Comparison of ENCODE assay signal across 19 cellular contexts in the genomic region with DNA sequence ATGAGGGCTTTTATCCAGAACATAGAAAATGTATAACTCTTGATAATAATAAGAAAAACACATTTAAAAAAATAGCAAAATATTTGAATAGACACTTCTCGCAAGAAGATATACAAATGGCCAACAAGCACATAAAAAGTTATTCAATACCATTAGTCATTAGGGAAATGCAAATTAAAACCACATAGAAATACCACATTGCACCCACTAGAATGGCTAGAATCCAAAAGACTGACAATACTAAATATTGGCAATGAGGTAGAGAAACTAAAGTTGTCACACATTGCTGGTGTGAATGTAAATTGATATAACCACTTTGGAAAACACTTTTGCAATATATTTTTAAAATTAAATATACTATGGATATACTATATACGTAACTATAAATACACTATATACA.
A peak's percentile ranks its signal among the peaks of the same experiment; 100 is the strongest.
DNase-seq lines count a peak whose midpoint lies in the region; ATAC-seq and TF ChIP-seq lines count a peak whose summit lies in the region.
"Had no signal": no experiment of that assay in that cellular context is flagged by ENCODE, and none has a peak within 500 bp of the region (broad histone marks: within the 10 kb centered on the region; RNA-seq: fewer than 3 reads in every experiment).

No MANE protein-coding gene starts in this region.

- no peak overlapping the region for H3K27ac ChIP-seq in testis

- H3K27me3 ChIP-seq in testis = no peaks in the 10 kb centered on the region

- TF ChIP-seq CTCF in testis (IDR thresholded peaks at IDR 0.05) = no peak

- no peak for TF ChIP-seq POLR2A in testis (IDR thresholded peaks at IDR 0.05)

- WGBS in testis, 2 donors = 95 to 98% methylated on average over 2 of the region's 2 CpGs

- DNase-seq in astrocyte of the hippocampus (ENCODE audit: low read depth, low spot score) (peak; percentile 52), renal cortical epithelial cell (ENCODE audit: low read depth) (peak; percentile 15), testis (no peak), pons (ENCODE audit: low spot score) (no peak)
- DNase-seq: Caco-2; CD4-positive, CD25-positive, alpha-beta regulatory T cell; DMS153; EL; H7; NCI-H1105 treated with DMSO at 0.1 percent for 48 hours; NCI-H187; NCI-H69; OCI-M1; SHP77 treated with DMSO at 0.1 percent for 48 hours; T-helper 1 cell had no signal

- ATAC-seq in GM18858 (IDR thresholded peaks at IDR 0.05; ENCODE audit: unreplicated experiment) (peak; percentile 58), HG03159 (IDR thresholded peaks at IDR 0.05; ENCODE audit: unreplicated experiment) (peak; percentile 65), GM21619 (IDR thresholded peaks at IDR 0.05; ENCODE audit: unreplicated experiment) (no peak)
- ATAC-seq: SK-N-SH treated with all-trans-retinoic acid at 6 μM for 48 hours had no signal

- intact Hi-C loops in testis (cut with DNase I; ENCODE audit: low total_unique reads) = no loop called here

- H3K4me1 ChIP-seq in testis = no peaks in the 10 kb centered on the region
- H3K4me1 ChIP-seq: Caco-2 had no signal

- H3K4me3 ChIP-seq in testis = no peak overlapping the region

- H3K36me3 ChIP-seq in testis (ENCODE audit: low read depth, missing control alignments) = no peaks in the 10 kb centered on the region

- no peaks in the 10 kb centered on the region for H3K9me3 ChIP-seq in testis
- H3K9me3 ChIP-seq: Caco-2 had no signal

Comparison
In these comparisons a context has a peak if more than half of its experiments do, and no peak if none do; other contexts are left out.
1. DNase-seq: peak in astrocyte of the hippocampus (single experiment) and renal cortical epithelial cell (single experiment); none in testis (single experiment) and pons (single experiment).